In the genomic region with DNA sequence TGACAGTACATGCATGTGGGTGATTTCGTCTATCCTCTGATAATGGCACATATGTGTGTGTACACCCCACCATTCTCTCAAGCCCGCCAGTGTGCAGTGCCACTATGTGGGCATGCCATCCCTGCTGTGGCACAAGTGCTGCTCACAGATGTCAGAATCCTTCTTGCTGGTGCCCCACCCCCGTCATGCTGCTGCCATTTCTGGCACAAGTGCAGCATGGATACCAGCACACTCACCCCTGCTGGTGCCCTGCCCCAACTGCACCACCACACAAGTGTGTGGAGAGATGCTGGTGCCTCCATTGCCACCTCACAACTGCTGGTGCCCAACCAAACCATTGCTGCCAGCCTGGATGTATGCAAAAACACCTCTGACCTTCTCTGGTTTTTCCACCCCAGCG, we compare ENCODE assay signal across 21 cellular contexts.
A peak's percentile ranks its signal among the peaks of the same experiment; 100 is the strongest.
DNase-seq lines count a peak whose midpoint lies in the region; ATAC-seq, FAIRE-seq and TF ChIP-seq lines count a peak whose summit lies in the region.
"Had no signal": no experiment of that assay in that cellular context is flagged by ENCODE, and none has a peak within 500 bp of the region (broad histone marks: within the 10 kb centered on the region; RNA-seq: fewer than 3 reads in every experiment).

No MANE protein-coding gene starts in this region.

- H3K4me3 ChIP-seq in GM12878 (no peak overlapping the region), kidney (ENCODE audit: low read length in 2 of 2) (no peak overlapping the region), neuronal stem cell (ENCODE audit: low read length in 2 of 2) (peak overlapping the region in 1 of 2 donors; percentile 60)
- H3K4me3 ChIP-seq: A549, BLaER1, GM23338, HAP-1, K562 had no signal

- no peak for TF ChIP-seq POLR2A in GM12878 (IDR thresholded peaks at IDR 0.05; ENCODE audit: low read depth, low read length)

- CTCF ChIA-PET in GM12878 (lab: Yijun Ruan, JAX), result no interaction called here

- no peak overlapping the region for H2BK120ac ChIP-seq in neuronal stem cell (ENCODE audit: low read depth, low read length)

- no peak overlapping the region for H3K4me2 ChIP-seq in GM12878 (ENCODE audit: control insufficient read depth, insufficient read depth)
- no peak overlapping the region for H3K4me2 ChIP-seq in neuronal stem cell (ENCODE audit: insufficient read depth, low read length, poor library complexity, severe bottlenecking)
- H3K4me2 ChIP-seq: A549, BLaER1, GM23338 had no signal

- peak overlapping the region; percentile 2 for H2BK12ac ChIP-seq in neuronal stem cell (ENCODE audit: low read length)

- SMC1A ChIA-PET in GM12878 (lab: Charles Lee; ENCODE audit: uncharacterized antibody, unreplicated experiment), result no interaction called here

- H4K91ac ChIP-seq in neuronal stem cell (ENCODE audit: low read depth, low read length, poor library complexity), result no peak overlapping the region

- 0% methylated on average over 4 of the region's 4 CpGs for WGBS in GM12878 (ENCODE audit: insufficient coverage, insufficient replicate concordance, low lambda C conversion rate, missing lambda C conversion rate)
- no CpG with 5 or more reads among the region's 4 CpGs for WGBS in neuronal stem cell (ENCODE audit: extremely low coverage in 2 of 2, insufficient read length in 2 of 2, insufficient replicate concordance in 1 of 2), 2 donors

- no peak overlapping the region for H4K8ac ChIP-seq in neuronal stem cell (ENCODE audit: low read depth, low read length)

- H3K9me3 ChIP-seq in GM12878 (replicated peaks; ENCODE audit: control insufficient read depth, insufficient read depth, low read length) (no peaks in the 10 kb centered on the region), kidney (ENCODE audit: control insufficient read depth in 1 of 2, low read length in 2 of 2) (no peaks in the 10 kb centered on the region), neuronal stem cell (replicated peaks in 1 of 2; ENCODE audit: control insufficient read depth in 2 of 2, insufficient read depth in 1 of 2, low read depth in 1 of 2, low read length in 2 of 2) (peaks cover 0 to 1% of the 10 kb centered on the region in 2 donors)
- H3K9me3 ChIP-seq: A549, BLaER1, HAP-1 had no signal

- no peak overlapping the region for H3K18ac ChIP-seq in neuronal stem cell (ENCODE audit: low read length)

- TF ChIP-seq RAD21 in GM12878 (IDR thresholded peaks at IDR 0.05; ENCODE audit: insufficient read depth, low read depth, low read length), result no peak

- FAIRE-seq in GM12878 (lab: Jason Lieb, UNC) (no peak), kidney (lab: Jason Lieb, UNC) (no peak)
- FAIRE-seq: A549, GM12891, K562 had no signal

- H3K27ac ChIP-seq in GM12878 (ENCODE audit: control insufficient read depth, insufficient read depth), result no peak overlapping the region
- H3K27ac ChIP-seq in kidney (ENCODE audit: low read depth in 2 of 2, low read length in 2 of 2), result no peak overlapping the region
- no peak overlapping the region for H3K27ac ChIP-seq in neuronal stem cell (replicated peaks; ENCODE audit: low read length)
- H3K27ac ChIP-seq: 22Rv1, A549, BLaER1, HL-60 had no signal

- POLR2A ChIA-PET in GM12878 (lab: Charles Lee), result no interaction called here

- no peak overlapping the region for H2AFZ ChIP-seq in GM12878 (ENCODE audit: control insufficient read depth, low read depth, low read length)
- H2AFZ ChIP-seq in neuronal stem cell (ENCODE audit: low read length), result no peak overlapping the region
- H2AFZ ChIP-seq: GM23338 had no signal

- H3K27me3 ChIP-seq in GM12878 (replicated peaks in 1 of 2; ENCODE audit: control insufficient read depth in 2 of 2, insufficient read depth in 2 of 2, low read length in 1 of 2) (no peaks in the 10 kb centered on the region), neuronal stem cell (ENCODE audit: control insufficient read depth in 3 of 3, insufficient read depth in 3 of 3, low read depth in 1 of 3, low read length in 3 of 3) (no peaks in the 10 kb centered on the region)
- H3K27me3 ChIP-seq: BLaER1 had no signal

- DNase-seq in GM03348 (ENCODE audit: low spot score) (peak; percentile 2), GM12878 (ENCODE audit: low read depth, low spot score) (no peak), kidney (peak; percentile 13), neuronal stem cell (ENCODE audit: low spot score) (no peak), cardiac septum (ENCODE audit: low spot score) (no peak), HuH-7 (ENCODE audit: low spot score) (no peak), GM13977 (ENCODE audit: low spot score) (no peak)
- DNase-seq in activated T-cell treated with anti-CD3 and anti-CD28 coated beads, Interleukin-2, amount 50 U/mL, for 1 hour, result no peak
- DNase-seq: AML-193, Calu3, DMS79 treated with DMSO at 0.1 percent for 48 hours, GF-D8, IMR-90 had no signal

- no peak for TF ChIP-seq CTCF in GM12878 (IDR thresholded peaks at IDR 0.05 in 2 of 3, conservative IDR thresholded peaks at IDR 0.05 in 1 of 3; ENCODE audit: control insufficient read depth in 2 of 3, extremely low read depth in 1 of 3, insufficient read depth in 1 of 3, low read depth in 3 of 3, low read length in 3 of 3)
- no peak for TF ChIP-seq CTCF in kidney (IDR thresholded peaks at IDR 0.05; ENCODE audit: borderline replicate concordance, extremely low read depth, insufficient read depth)
- TF ChIP-seq CTCF in GM13977 (IDR thresholded peaks at IDR 0.05; ENCODE audit: extremely low read depth, insufficient read depth, missing control alignments), result no peak

- no peaks in the 10 kb centered on the region for H3K79me2 ChIP-seq in GM12878 (ENCODE audit: control insufficient read depth, insufficient read depth, low read length)

- RAD21 ChIA-PET in GM12878 (lab: Charles Lee; ENCODE audit: unreplicated experiment), result no interaction called here

- no peaks in the 10 kb centered on the region for H4K20me1 ChIP-seq in GM12878 (ENCODE audit: control insufficient read depth, insufficient read depth)
- H4K20me1 ChIP-seq: BLaER1 had no signal

- peak; percentile 19; the same call in 1 of the 3 replicates for ATAC-seq in GM12878
- ATAC-seq: A549, GM23338, K562 had no signal

- H3K4me1 ChIP-seq in GM12878 (ENCODE audit: control insufficient read depth, insufficient read depth, low read length) (no peaks in the 10 kb centered on the region), kidney (ENCODE audit: control insufficient read depth in 1 of 2, insufficient read depth in 1 of 2, low read depth in 1 of 2, low read length in 2 of 2) (no peaks in the 10 kb centered on the region), neuronal stem cell (ENCODE audit: control insufficient read depth in 2 of 2, insufficient read depth in 1 of 2, low read depth in 1 of 2, low read length in 2 of 2) (no peaks in the 10 kb centered on the region)
- H3K4me1 ChIP-seq: A549, BLaER1, HAP-1 had no signal

- no peaks in the 10 kb centered on the region for H3K36me3 ChIP-seq in GM12878 (ENCODE audit: control insufficient read depth in 2 of 2, insufficient read depth in 2 of 2, low read length in 1 of 2)
- H3K36me3 ChIP-seq in kidney (ENCODE audit: control insufficient read depth in 1 of 2, insufficient read depth in 2 of 2, low read length in 2 of 2), result no peaks in the 10 kb centered on the region
- no peaks in the 10 kb centered on the region for H3K36me3 ChIP-seq in neuronal stem cell (replicated peaks in 1 of 2; ENCODE audit: control insufficient read depth in 2 of 2, insufficient read depth in 2 of 2, low read length in 2 of 2)
- H3K36me3 ChIP-seq: BLaER1, HAP-1 had no signal

- no peak overlapping the region for H3K9ac ChIP-seq in GM12878 (ENCODE audit: control insufficient read depth, insufficient read depth, low read length)
- H3K9ac ChIP-seq in kidney (ENCODE audit: low read length in 2 of 2), result no peak overlapping the region
- no peak overlapping the region for H3K9ac ChIP-seq in neuronal stem cell (ENCODE audit: low read depth, low read length, poor library complexity)
- H3K9ac ChIP-seq: BLaER1 had no signal

- no peak overlapping the region for H2AK5ac ChIP-seq in neuronal stem cell (ENCODE audit: low read depth, low read length)

- no peak overlapping the region for H2BK15ac ChIP-seq in neuronal stem cell (ENCODE audit: low read length)

- no peak overlapping the region for H3K23ac ChIP-seq in neuronal stem cell (ENCODE audit: low read depth, low read length, poor library complexity)

- TF ChIP-seq EP300 in GM12878 (IDR thresholded peaks at IDR 0.05; ENCODE audit: borderline replicate concordance in 1 of 2, control insufficient read depth in 1 of 2, low read depth in 2 of 2, low read length in 2 of 2), result no peak

- no peak overlapping the region for H3K4ac ChIP-seq in neuronal stem cell (ENCODE audit: low read length)

- BruUV-seq in GM12878 (replicated peaks; lab: Mats Ljungman, UMichigan), result no TSS peak

- in situ Hi-C loops in GM12878 (cut with MboI) (no loop called here), GM13977 (cut with MboI; ENCODE audit: low pct_unique_long_range_greater_than_20kb, low sequenced_read_pairs, unreplicated experiment) (no loop called here)

- no peaks in the 10 kb centered on the region for H3K79me1 ChIP-seq in neuronal stem cell (ENCODE audit: low read depth, low read length)

- no peak overlapping the region for H3K14ac ChIP-seq in neuronal stem cell (ENCODE audit: low read length)

- no peak overlapping the region for H2BK5ac ChIP-seq in neuronal stem cell (ENCODE audit: low read length)

- intact Hi-C loops in GM12878 (cut with micrococcal nuclease; ENCODE audit: unreplicated experiment), result no loop called here
- intact Hi-C loops in kidney (cut with DNase I), result no loop called here
- intact Hi-C loops in cardiac septum (cut with DNase I), result no loop called here

TF ChIP-seq in GM12878, 131 proteins besides CTCF, POLR2A, EP300 and RAD21 (continues in another document):
- TF ChIP-seq CBX5 (IDR thresholded peaks at IDR 0.05; ENCODE audit: low read depth) (no peak), EGR1 (IDR thresholded peaks at IDR 0.05; ENCODE audit: borderline replicate concordance in 1 of 2, low read depth in 2 of 2, low read length in 2 of 2) (no peak), POLR2AphosphoS5 (IDR thresholded peaks at IDR 0.05; ENCODE audit: low read length) (no peak)

Comparison
In these comparisons a context has a peak if more than half of its experiments do, and no peak if none do; other contexts are left out.
1. DNase-seq: peak in GM03348 (single experiment) and kidney (single experiment); none in GM12878 (single experiment), neuronal stem cell (single experiment), activated T-cell treated with anti-CD3 and anti-CD28 coated beads, Interleukin-2, amount 50 U/mL, for 1 hour (single experiment), cardiac septum (single experiment), HuH-7 (single experiment) and GM13977 (single experiment).